In genomic region chr17:78366109-78366848, GRCh38 we compare ENCODE assay signal across 1 cellular context.
TF ChIP-seq lines count a peak whose summit lies in the region.

No MANE protein-coding gene starts in this region.

TF ChIP-seq in GM12878, 131 proteins besides CTCF, POLR2A, EP300 and RAD21 (continued from another document):
- TF ChIP-seq MEF2B (IDR thresholded peaks at IDR 0.05; ENCODE audit: partially characterized antibody, poor library complexity, severe bottlenecking) (no peak), ZNF592 (IDR thresholded peaks at IDR 0.05) (no peak), RELB (IDR thresholded peaks at IDR 0.05; ENCODE audit: low read depth) (0 out of 2 replicates have a peak, but pooled peaks have one; percentile 37), CEBPZ (IDR thresholded peaks at IDR 0.05; ENCODE audit: low read depth, low read length) (no peak), ASH2L (IDR thresholded peaks at IDR 0.05; ENCODE audit: borderline replicate concordance, low read depth) (no peak), BHLHE40 (IDR thresholded peaks at IDR 0.05; ENCODE audit: borderline replicate concordance in 1 of 2, low read depth in 2 of 2, low read length in 1 of 2) (peak in 1 of 2 experiments; percentile 38; a peak in 1 of 4 replicates), BACH1 (IDR thresholded peaks at IDR 0.05; ENCODE audit: borderline replicate concordance) (no peak; the same call in 1 of the 2 replicates), SRF (IDR thresholded peaks at IDR 0.05; ENCODE audit: low read depth in 2 of 2, low read length in 2 of 2) (no peak), ELK1 (IDR thresholded peaks at IDR 0.05; ENCODE audit: low read depth, low read length) (no peak), CREM (IDR thresholded peaks at IDR 0.05; ENCODE audit: low read depth) (no peak), ZNF687 (IDR thresholded peaks at IDR 0.05) (no peak)
